ENCODE assay signal across 9 cellular contexts in the genomic region with DNA sequence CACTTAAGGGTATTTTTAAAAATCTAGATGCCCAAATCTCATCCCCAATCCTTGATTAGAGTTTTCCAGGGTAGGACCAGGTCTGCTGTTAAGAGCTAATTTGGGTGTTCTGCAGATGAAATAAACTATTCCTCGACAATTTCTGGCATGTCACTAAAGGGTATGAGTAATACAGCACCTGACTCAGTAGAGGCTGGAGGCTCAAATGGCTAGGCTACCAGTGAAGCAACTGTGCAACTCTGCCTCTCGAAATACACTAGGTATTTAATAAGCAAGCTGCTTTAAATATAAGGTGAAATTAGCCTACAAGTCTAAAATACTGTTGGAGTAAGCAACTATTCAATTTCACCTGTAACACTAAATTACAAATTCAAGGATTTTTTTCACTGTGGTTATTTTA. TPM values are rescaled to one million over a fixed set of nuclear protein-coding genes. Genes with fewer than 3 reads are reported as not detected.
DNase-seq lines count a peak whose midpoint lies in the region; ATAC-seq and TF ChIP-seq lines count a peak whose summit lies in the region.
"Had no signal": no experiment of that assay in that cellular context is flagged by ENCODE, and none has a peak within 500 bp of the region (broad histone marks: within the 10 kb centered on the region; RNA-seq: fewer than 3 reads in every experiment).

No MANE protein-coding gene starts in this region.

- H3K27ac ChIP-seq in SU-DHL-6 (ENCODE audit: low read depth, low read length) (no peak overlapping the region), fibroblast of lung (ENCODE audit: insufficient read depth, low read length) (no peak overlapping the region), gastrocnemius medialis (peak overlapping the region; percentile 93 to 99 (median 96))

- peaks cover 25% of the 10 kb centered on the region for H3K79me2 ChIP-seq in SU-DHL-6 (ENCODE audit: insufficient read depth, low read length)
- peaks cover 16% of the 10 kb centered on the region for H3K79me2 ChIP-seq in fibroblast of lung (ENCODE audit: control insufficient read depth, insufficient read depth, low read length)

- H3K36me3 ChIP-seq in SU-DHL-6 (ENCODE audit: low read length) (peaks cover 39% of the 10 kb centered on the region), fibroblast of lung (ENCODE audit: control insufficient read depth, insufficient read depth, low read length) (peaks cover 3% of the 10 kb centered on the region), gastrocnemius medialis (peaks cover 0 to 44% of the 10 kb centered on the region in 2 donors)

- no peaks in the 10 kb centered on the region for H3K27me3 ChIP-seq in SU-DHL-6 (ENCODE audit: low read length)
- no peaks in the 10 kb centered on the region for H3K27me3 ChIP-seq in fibroblast of lung (ENCODE audit: control insufficient read depth, insufficient read depth, low read length)
- H3K27me3 ChIP-seq in gastrocnemius medialis: no peaks in the 10 kb centered on the region

- H3K9ac ChIP-seq in SU-DHL-6 (ENCODE audit: low read length): peak overlapping the region; percentile 96
- H3K9ac ChIP-seq in fibroblast of lung (ENCODE audit: insufficient read depth, low read length): no peak overlapping the region

- in situ Hi-C loops in gastrocnemius medialis (cut with MboI; ENCODE audit: low sequenced_read_pairs in 4 of 4): no loop called here

- H2AFZ ChIP-seq in SU-DHL-6 (ENCODE audit: low read depth, low read length, severe bottlenecking) (no peak overlapping the region), fibroblast of lung (ENCODE audit: low read length) (no peak overlapping the region)

- H3K4me1 ChIP-seq in fibroblast of lung (ENCODE audit: control insufficient read depth, extremely low read depth, insufficient read depth, low read length): peaks cover 4% of the 10 kb centered on the region
- H3K4me1 ChIP-seq in gastrocnemius medialis: peaks cover 15 to 34% of the 10 kb centered on the region in 2 donors

- H3K4me3 ChIP-seq in SU-DHL-6 (ENCODE audit: insufficient read depth, low read length, poor library complexity, severe bottlenecking): peak overlapping the region; percentile 96
- H3K4me3 ChIP-seq in fibroblast of lung (replicated peaks in 1 of 4; ENCODE audit: control extremely low read depth in 1 of 4, insufficient read depth in 1 of 4, low read depth in 3 of 4, low read length in 4 of 4): peak overlapping the region; percentile 84 to 92 (median 89)
- peak overlapping the region; percentile 89 to 100 (median 94) for H3K4me3 ChIP-seq in gastrocnemius medialis

- H4K20me1 ChIP-seq in SU-DHL-6 (ENCODE audit: low read depth, low read length) (no peaks in the 10 kb centered on the region), fibroblast of lung (ENCODE audit: control insufficient read depth, extremely low read depth, insufficient read depth, low read length) (no peaks in the 10 kb centered on the region)

- intact Hi-C loops in gastrocnemius medialis (cut with DNase I; ENCODE audit: low total_unique reads): no loop called here

- peak in 1 of 2 donors; percentile 34 for ATAC-seq in gastrocnemius medialis
- no peak for ATAC-seq in GM21367 (IDR thresholded peaks at IDR 0.05; ENCODE audit: unreplicated experiment)

- H3K9me3 ChIP-seq in SU-DHL-6 (ENCODE audit: insufficient read depth, low read length) (no peaks in the 10 kb centered on the region), fibroblast of lung (ENCODE audit: control insufficient read depth, insufficient read depth, low read depth, low read length) (no peaks in the 10 kb centered on the region), gastrocnemius medialis (no peaks in the 10 kb centered on the region)

- H3K4me2 ChIP-seq in SU-DHL-6 (ENCODE audit: low read depth, low read length, poor library complexity, severe bottlenecking) (peak overlapping the region; percentile 89), fibroblast of lung (ENCODE audit: extremely low read depth, insufficient read depth, low read length) (peak overlapping the region; percentile 93)

- no peak for TF ChIP-seq POLR2A in gastrocnemius medialis (IDR thresholded peaks at IDR 0.05)

- no peaks in the 10 kb centered on the region for H3F3A ChIP-seq in SU-DHL-6 (ENCODE audit: insufficient read depth)

- peak; percentile 3 for DNase-seq in DMS 273 (lab: John Stamatoyannopoulos, UW; ENCODE audit: unreplicated experiment)
- DNase-seq in DMS 273 treated with DMSO at 0.1 percent for 48 hours (lab: John Stamatoyannopoulos, UW): no peak
- DNase-seq in fibroblast of lung (ENCODE audit: low read depth in 2 of 2): peak; percentile 47 to 71
- DNase-seq in gastrocnemius medialis: peak in 1 of 2 donors; percentile 24
- DNase-seq in NCI-H69 (lab: John Stamatoyannopoulos, UW): no peak
- no peak for DNase-seq in OCI-M1 (lab: John Stamatoyannopoulos, UW)
- DNase-seq: NCI-H1694 had no signal

- H3K9me2 ChIP-seq in SU-DHL-6 (replicated peaks; ENCODE audit: insufficient read depth, low read length): no peaks in the 10 kb centered on the region

- TF ChIP-seq CTCF in SU-DHL-6 (IDR thresholded peaks at IDR 0.05; ENCODE audit: insufficient read depth, low read length, poor library complexity, severe bottlenecking) (no peak), fibroblast of lung (conservative IDR thresholded peaks at IDR 0.05 in 1 of 2, IDR thresholded peaks at IDR 0.05 in 1 of 2; ENCODE audit: low read depth in 1 of 2, low read length in 2 of 2) (no peak), gastrocnemius medialis (IDR thresholded peaks at IDR 0.05 in 4 of 5, conservative IDR thresholded peaks at IDR 0.05 in 1 of 5) (no peak)

RNA-seq across cellular contexts. Expression of a gene that starts 1.5 kb away (rescaled TPM):
- total RNA-seq in fibroblast of lung (54.2 and 71.2 TPM in 2 replicates), gastrocnemius medialis (10 to 100 TPM; 28.6 to 36.1 (median 32.2) TPM)
- 33.5 and 39.4 TPM in 2 replicates for polyA plus RNA-seq in fibroblast of lung
- 26.7 and 28.7 TPM in 2 replicates for polyA plus RNA-seq in fibroblast of lung (2012)
- 13.5 and 31.6 TPM in 2 replicates for polyA minus RNA-seq in fibroblast of lung (ENCODE audit: low replicate concordance)

RNA-seq across cellular contexts. Expression of a gene that starts 33.4 kb away (rescaled TPM):
- 19.7 and 20.5 TPM in 2 replicates for total RNA-seq in fibroblast of lung
- 17.7 and 18.3 TPM in 2 replicates for polyA plus RNA-seq in fibroblast of lung
- polyA plus RNA-seq in fibroblast of lung (2012): 9.9 TPM in 2 replicates
- 9.5 and 33.1 TPM in 2 replicates for polyA minus RNA-seq in fibroblast of lung (ENCODE audit: low replicate concordance)
- total RNA-seq in gastrocnemius medialis: 10 to 100 TPM in 3 of 4 donors, 1 to 10 TPM in 1; 9.4 to 11.0 (median 10.3) TPM

Comparison
In these comparisons a context has a peak if more than half of its experiments do, and no peak if none do; other contexts are left out.
1. DNase-seq: peak in DMS 273 (single experiment) and fibroblast of lung (2 of 2); none in DMS 273 treated with DMSO at 0.1 percent for 48 hours (single experiment), NCI-H69 (single experiment) and OCI-M1 (single experiment).
2. H3K27ac ChIP-seq: peak in gastrocnemius medialis (4 of 4); none in SU-DHL-6 (single experiment) and fibroblast of lung (single experiment).
3. Peak in every context shown above with its lines, with median percentiles within 50 percentile points of each other: H3K4me3 ChIP-seq.